Comparison of ENCODE assay signal across 1 cellular context in genomic region chr3:55402886-55403605, GRCh38.
TF ChIP-seq lines count a peak whose summit lies in the region.

No MANE protein-coding gene starts in this region.

TF ChIP-seq in HepG2, 621 proteins besides CTCF, POLR2A, EP300 and RAD21 (continued from another document and continues in another):
- TF ChIP-seq, protein P1, sequence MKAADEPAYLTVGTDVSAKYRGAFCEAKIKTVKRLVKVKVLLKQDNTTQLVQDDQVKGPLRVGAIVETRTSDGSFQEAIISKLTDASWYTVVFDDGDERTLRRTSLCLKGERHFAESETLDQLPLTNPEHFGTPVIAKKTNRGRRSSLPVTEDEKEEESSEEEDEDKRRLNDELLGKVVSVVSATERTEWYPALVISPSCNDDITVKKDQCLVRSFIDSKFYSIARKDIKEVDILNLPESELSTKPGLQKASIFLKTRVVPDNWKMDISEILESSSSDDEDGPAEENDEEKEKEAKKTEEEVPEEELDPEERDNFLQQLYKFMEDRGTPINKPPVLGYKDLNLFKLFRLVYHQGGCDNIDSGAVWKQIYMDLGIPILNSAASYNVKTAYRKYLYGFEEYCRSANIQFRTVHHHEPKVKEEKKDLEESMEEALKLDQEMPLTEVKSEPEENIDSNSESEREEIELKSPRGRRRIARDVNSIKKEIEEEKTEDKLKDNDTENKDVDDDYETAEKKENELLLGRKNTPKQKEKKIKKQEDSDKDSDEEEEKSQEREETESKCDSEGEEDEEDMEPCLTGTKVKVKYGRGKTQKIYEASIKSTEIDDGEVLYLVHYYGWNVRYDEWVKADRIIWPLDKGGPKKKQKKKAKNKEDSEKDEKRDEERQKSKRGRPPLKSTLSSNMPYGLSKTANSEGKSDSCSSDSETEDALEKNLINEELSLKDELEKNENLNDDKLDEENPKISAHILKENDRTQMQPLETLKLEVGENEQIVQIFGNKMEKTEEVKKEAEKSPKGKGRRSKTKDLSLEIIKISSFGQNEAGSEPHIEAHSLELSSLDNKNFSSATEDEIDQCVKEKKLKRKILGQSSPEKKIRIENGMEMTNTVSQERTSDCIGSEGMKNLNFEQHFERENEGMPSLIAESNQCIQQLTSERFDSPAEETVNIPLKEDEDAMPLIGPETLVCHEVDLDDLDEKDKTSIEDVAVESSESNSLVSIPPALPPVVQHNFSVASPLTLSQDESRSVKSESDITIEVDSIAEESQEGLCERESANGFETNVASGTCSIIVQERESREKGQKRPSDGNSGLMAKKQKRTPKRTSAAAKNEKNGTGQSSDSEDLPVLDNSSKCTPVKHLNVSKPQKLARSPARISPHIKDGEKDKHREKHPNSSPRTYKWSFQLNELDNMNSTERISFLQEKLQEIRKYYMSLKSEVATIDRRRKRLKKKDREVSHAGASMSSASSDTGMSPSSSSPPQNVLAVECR (CRISPR knock-in tag; IDR thresholded peaks at IDR 0.05; ENCODE audit: borderline replicate concordance) = no peak
- TF ChIP-seq SMYD3 (CRISPR knock-in tag; IDR thresholded peaks at IDR 0.05) (no peak), ZNF709 (CRISPR knock-in tag; IDR thresholded peaks at IDR 0.05) (no peak), TRIM22 (IDR thresholded peaks at IDR 0.05) (no peak), IRF1 (CRISPR knock-in tag; IDR thresholded peaks at IDR 0.05; ENCODE audit: low read depth) (no peak), ATF7 (IDR thresholded peaks at IDR 0.05) (no peak), ATF7 (CRISPR knock-in tag; IDR thresholded peaks at IDR 0.05) (no peak), ETV5 (CRISPR knock-in tag; IDR thresholded peaks at IDR 0.05; ENCODE audit: borderline replicate concordance) (no peak), FOXP4 (CRISPR knock-in tag; IDR thresholded peaks at IDR 0.05) (no peak), SOX13 (IDR thresholded peaks at IDR 0.05) (no peak), SOX13 (CRISPR knock-in tag; conservative IDR thresholded peaks at IDR 0.05 in 1 of 2, IDR thresholded peaks at IDR 0.05 in 1 of 2) (peak in 1 of 2 experiments; percentile 54; a peak in 1 of 4 replicates), ZNF530 (CRISPR knock-in tag; IDR thresholded peaks at IDR 0.05; ENCODE audit: low read depth) (no peak), RXRB (CRISPR knock-in tag; IDR thresholded peaks at IDR 0.05; ENCODE audit: borderline replicate concordance) (peak; percentile 92), XBP1 (CRISPR knock-in tag; IDR thresholded peaks at IDR 0.05) (no peak), NCOA2 (CRISPR knock-in tag; IDR thresholded peaks at IDR 0.05) (peak; percentile 40), YEATS4 (CRISPR knock-in tag; IDR thresholded peaks at IDR 0.05; ENCODE audit: borderline replicate concordance) (no peak), SIN3B (IDR thresholded peaks at IDR 0.05; ENCODE audit: low read length) (no peak), ZNF7 (CRISPR knock-in tag; IDR thresholded peaks at IDR 0.05) (no peak), ZNF557 (CRISPR knock-in tag; IDR thresholded peaks at IDR 0.05) (no peak), ETS1 (CRISPR knock-in tag; IDR thresholded peaks at IDR 0.05) (no peak), MXD1 (CRISPR knock-in tag; IDR thresholded peaks at IDR 0.05) (no peak), TBX3 (IDR thresholded peaks at IDR 0.05; ENCODE audit: borderline replicate concordance) (no peak), CREB1 (IDR thresholded peaks at IDR 0.05) (no peak), CREB1 (CRISPR knock-in tag; IDR thresholded peaks at IDR 0.05) (no peak), SMAD1 (CRISPR knock-in tag; IDR thresholded peaks at IDR 0.05; ENCODE audit: borderline replicate concordance, low read depth) (no peak), ZNF354B (CRISPR knock-in tag; IDR thresholded peaks at IDR 0.05) (no peak)
- TF ChIP-seq, protein P2, sequence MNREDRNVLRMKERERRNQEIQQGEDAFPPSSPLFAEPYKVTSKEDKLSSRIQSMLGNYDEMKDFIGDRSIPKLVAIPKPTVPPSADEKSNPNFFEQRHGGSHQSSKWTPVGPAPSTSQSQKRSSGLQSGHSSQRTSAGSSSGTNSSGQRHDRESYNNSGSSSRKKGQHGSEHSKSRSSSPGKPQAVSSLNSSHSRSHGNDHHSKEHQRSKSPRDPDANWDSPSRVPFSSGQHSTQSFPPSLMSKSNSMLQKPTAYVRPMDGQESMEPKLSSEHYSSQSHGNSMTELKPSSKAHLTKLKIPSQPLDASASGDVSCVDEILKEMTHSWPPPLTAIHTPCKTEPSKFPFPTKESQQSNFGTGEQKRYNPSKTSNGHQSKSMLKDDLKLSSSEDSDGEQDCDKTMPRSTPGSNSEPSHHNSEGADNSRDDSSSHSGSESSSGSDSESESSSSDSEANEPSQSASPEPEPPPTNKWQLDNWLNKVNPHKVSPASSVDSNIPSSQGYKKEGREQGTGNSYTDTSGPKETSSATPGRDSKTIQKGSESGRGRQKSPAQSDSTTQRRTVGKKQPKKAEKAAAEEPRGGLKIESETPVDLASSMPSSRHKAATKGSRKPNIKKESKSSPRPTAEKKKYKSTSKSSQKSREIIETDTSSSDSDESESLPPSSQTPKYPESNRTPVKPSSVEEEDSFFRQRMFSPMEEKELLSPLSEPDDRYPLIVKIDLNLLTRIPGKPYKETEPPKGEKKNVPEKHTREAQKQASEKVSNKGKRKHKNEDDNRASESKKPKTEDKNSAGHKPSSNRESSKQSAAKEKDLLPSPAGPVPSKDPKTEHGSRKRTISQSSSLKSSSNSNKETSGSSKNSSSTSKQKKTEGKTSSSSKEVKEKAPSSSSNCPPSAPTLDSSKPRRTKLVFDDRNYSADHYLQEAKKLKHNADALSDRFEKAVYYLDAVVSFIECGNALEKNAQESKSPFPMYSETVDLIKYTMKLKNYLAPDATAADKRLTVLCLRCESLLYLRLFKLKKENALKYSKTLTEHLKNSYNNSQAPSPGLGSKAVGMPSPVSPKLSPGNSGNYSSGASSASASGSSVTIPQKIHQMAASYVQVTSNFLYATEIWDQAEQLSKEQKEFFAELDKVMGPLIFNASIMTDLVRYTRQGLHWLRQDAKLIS (CRISPR knock-in tag; IDR thresholded peaks at IDR 0.05) = no peak
- TF ChIP-seq, protein P3, sequence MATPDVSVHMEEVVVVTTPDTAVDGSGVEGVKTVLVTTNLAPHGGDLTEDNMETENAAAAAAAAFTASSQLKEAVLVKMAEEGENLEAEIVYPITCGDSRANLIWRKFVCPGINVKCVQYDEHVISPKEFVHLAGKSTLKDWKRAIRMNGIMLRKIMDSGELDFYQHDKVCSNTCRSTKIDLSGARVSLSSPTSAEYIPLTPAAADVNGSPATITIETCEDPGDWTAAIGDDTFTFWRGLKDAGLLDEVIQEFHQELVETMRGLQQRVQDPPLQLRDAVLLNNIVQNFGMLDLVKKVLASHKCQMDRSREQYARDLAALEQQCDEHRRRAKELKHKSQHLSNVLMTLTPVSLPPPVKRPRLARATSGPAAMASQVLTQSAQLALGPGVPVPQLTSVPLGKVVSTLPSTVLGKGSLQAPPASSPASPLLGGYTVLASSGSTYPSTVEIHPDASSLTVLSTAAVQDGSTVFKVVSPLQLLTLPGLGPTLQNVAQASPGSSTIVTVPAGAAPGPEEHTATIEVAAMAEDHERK (CRISPR knock-in tag; IDR thresholded peaks at IDR 0.05; ENCODE audit: low read depth) = no peak
- TF ChIP-seq, protein P4, sequence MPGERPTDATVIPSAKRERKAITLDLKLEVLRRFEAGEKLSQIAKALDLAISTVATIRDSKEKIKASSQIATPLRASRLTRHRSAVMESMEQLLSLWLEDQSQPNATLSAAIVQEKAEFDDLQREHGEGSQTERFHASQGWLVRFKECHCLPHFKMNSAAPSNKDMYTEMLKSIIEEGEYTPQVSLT (CRISPR knock-in tag; IDR thresholded peaks at IDR 0.05; ENCODE audit: borderline replicate concordance, low read depth) = no peak
- TF ChIP-seq, protein P5, sequence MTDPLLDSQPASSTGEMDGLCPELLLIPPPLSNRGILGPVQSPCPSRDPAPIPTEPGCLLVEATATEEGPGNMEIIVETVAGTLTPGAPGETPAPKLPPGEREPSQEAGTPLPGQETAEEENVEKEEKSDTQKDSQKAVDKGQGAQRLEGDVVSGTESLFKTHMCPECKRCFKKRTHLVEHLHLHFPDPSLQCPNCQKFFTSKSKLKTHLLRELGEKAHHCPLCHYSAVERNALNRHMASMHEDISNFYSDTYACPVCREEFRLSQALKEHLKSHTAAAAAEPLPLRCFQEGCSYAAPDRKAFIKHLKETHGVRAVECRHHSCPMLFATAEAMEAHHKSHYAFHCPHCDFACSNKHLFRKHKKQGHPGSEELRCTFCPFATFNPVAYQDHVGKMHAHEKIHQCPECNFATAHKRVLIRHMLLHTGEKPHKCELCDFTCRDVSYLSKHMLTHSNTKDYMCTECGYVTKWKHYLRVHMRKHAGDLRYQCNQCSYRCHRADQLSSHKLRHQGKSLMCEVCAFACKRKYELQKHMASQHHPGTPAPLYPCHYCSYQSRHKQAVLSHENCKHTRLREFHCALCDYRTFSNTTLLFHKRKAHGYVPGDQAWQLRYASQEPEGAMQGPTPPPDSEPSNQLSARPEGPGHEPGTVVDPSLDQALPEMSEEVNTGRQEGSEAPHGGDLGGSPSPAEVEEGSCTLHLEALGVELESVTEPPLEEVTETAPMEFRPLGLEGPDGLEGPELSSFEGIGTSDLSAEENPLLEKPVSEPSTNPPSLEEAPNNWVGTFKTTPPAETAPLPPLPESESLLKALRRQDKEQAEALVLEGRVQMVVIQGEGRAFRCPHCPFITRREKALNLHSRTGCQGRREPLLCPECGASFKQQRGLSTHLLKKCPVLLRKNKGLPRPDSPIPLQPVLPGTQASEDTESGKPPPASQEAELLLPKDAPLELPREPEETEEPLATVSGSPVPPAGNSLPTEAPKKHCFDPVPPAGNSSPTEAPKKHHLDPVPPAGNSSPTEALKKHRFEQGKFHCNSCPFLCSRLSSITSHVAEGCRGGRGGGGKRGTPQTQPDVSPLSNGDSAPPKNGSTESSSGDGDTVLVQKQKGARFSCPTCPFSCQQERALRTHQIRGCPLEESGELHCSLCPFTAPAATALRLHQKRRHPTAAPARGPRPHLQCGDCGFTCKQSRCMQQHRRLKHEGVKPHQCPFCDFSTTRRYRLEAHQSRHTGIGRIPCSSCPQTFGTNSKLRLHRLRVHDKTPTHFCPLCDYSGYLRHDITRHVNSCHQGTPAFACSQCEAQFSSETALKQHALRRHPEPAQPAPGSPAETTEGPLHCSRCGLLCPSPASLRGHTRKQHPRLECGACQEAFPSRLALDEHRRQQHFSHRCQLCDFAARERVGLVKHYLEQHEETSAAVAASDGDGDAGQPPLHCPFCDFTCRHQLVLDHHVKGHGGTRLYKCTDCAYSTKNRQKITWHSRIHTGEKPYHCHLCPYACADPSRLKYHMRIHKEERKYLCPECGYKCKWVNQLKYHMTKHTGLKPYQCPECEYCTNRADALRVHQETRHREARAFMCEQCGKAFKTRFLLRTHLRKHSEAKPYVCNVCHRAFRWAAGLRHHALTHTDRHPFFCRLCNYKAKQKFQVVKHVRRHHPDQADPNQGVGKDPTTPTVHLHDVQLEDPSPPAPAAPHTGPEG (CRISPR knock-in tag; IDR thresholded peaks at IDR 0.05) = no peak
